ENCODE assay signal across 23 cellular contexts in genomic region chr20:57465486-57465885, GRCh38. TPM values are rescaled to one million over a fixed set of nuclear protein-coding genes. Genes with fewer than 3 reads are reported as not detected.
DNase-seq lines count a peak whose midpoint lies in the region; ATAC-seq and TF ChIP-seq lines count a peak whose summit lies in the region.
"Had no signal": no experiment of that assay in that cellular context is flagged by ENCODE, and none has a peak within 500 bp of the region (broad histone marks: within the 10 kb centered on the region; RNA-seq: fewer than 3 reads in every experiment).

No MANE protein-coding gene starts in this region.

- H3K27ac ChIP-seq in neural progenitor cell: no peak overlapping the region
- H3K27ac ChIP-seq: 22Rv1, KMS-11 had no signal

- peak overlapping the region; percentile 88 for H3K27ac Mint-ChIP-seq in dendritic cell treated with granulocyte-macrophage colony-stimulating factor and Interleukin-4, amounts not matched to agents 40 ng/mL and 50 ng/mL, for 4 days
- peak overlapping the region; percentile 23 for H3K27ac Mint-ChIP-seq in neural progenitor cell
- H3K27ac Mint-ChIP-seq in stimulated activated naive B cell treated with anti-CD40 and anti-IgM and Interleukin-4, amounts not matched to agents 10 μg/mL and 1 μg/mL and 100 μg/mL, for 72 hours: peak overlapping the region; percentile 75
- H3K27ac Mint-ChIP-seq: HFFc6, IgD-negative memory B cell had no signal

- no peaks in the 10 kb centered on the region for H3K79me2 ChIP-seq in neural progenitor cell (ENCODE audit: low read depth)

- DNase-seq in NCI-H82 (lab: John Stamatoyannopoulos, UW) (peak; percentile 41), NCI-H82 treated with DMSO at 0.1 percent for 48 hours (lab: John Stamatoyannopoulos, UW; ENCODE audit: unreplicated experiment) (no peak), neural progenitor cell (ENCODE audit: low spot score) (no peak), MV-4-11 (lab: John Stamatoyannopoulos, UW) (no peak), NCI-H2081 treated with DMSO at 0.1 percent for 48 hours (lab: John Stamatoyannopoulos, UW) (no peak), NCI-H1092 (lab: John Stamatoyannopoulos, UW) (no peak)
- no peak for DNase-seq in stimulated activated naive B cell treated with anti-CD40 and anti-IgM and Interleukin-4, amounts not matched to agents 10 μg/mL and 1 μg/mL and 100 μg/mL, for 72 hours
- DNase-seq: H9; MM.1S; NCI-H1048; NCI-H1417 treated with DMSO at 0.1 percent for 48 hours; NCI-H1694 treated with DMSO at 0.1 percent for 48 hours; NCI-H2081; NCI-H2171; NCI-H510A; NCI-H748 treated with DMSO at 0.1 percent for 48 hours; NK-92 treated with Interleukin-12 subunit alpha and Interleukin-12 subunit beta, amount 100 ng/mL, for 24 hours had no signal

- intact Hi-C loops in dendritic cell treated with granulocyte-macrophage colony-stimulating factor and Interleukin-4, amounts not matched to agents 40 ng/mL and 50 ng/mL, for 4 days (cut with micrococcal nuclease): no loop called here

- no peaks in the 10 kb centered on the region for H3K36me3 ChIP-seq in neural progenitor cell

- no peak overlapping the region for H3K9ac ChIP-seq in neural progenitor cell
- H3K9ac ChIP-seq: KMS-11 had no signal

- H3K9me3 Mint-ChIP-seq in dendritic cell treated with granulocyte-macrophage colony-stimulating factor and Interleukin-4, amounts not matched to agents 40 ng/mL and 50 ng/mL, for 4 days: no peaks in the 10 kb centered on the region
- H3K9me3 Mint-ChIP-seq in neural progenitor cell: no peaks in the 10 kb centered on the region
- no peaks in the 10 kb centered on the region for H3K9me3 Mint-ChIP-seq in stimulated activated naive B cell treated with anti-CD40 and anti-IgM and Interleukin-4, amounts not matched to agents 10 μg/mL and 1 μg/mL and 100 μg/mL, for 72 hours
- H3K9me3 Mint-ChIP-seq: H9, HFFc6, IgD-negative memory B cell had no signal

- no peaks in the 10 kb centered on the region for H3K36me3 Mint-ChIP-seq in dendritic cell treated with granulocyte-macrophage colony-stimulating factor and Interleukin-4, amounts not matched to agents 40 ng/mL and 50 ng/mL, for 4 days (ENCODE audit: low read depth)
- no peaks in the 10 kb centered on the region for H3K36me3 Mint-ChIP-seq in neural progenitor cell
- H3K36me3 Mint-ChIP-seq in stimulated activated naive B cell treated with anti-CD40 and anti-IgM and Interleukin-4, amounts not matched to agents 10 μg/mL and 1 μg/mL and 100 μg/mL, for 72 hours: no peaks in the 10 kb centered on the region
- H3K36me3 Mint-ChIP-seq: IgD-negative memory B cell had no signal

- no peaks in the 10 kb centered on the region for H3K27me3 ChIP-seq in neural progenitor cell

- H3K27me3 Mint-ChIP-seq in dendritic cell treated with granulocyte-macrophage colony-stimulating factor and Interleukin-4, amounts not matched to agents 40 ng/mL and 50 ng/mL, for 4 days: peaks cover 2% of the 10 kb centered on the region
- peaks cover 11% of the 10 kb centered on the region for H3K27me3 Mint-ChIP-seq in neural progenitor cell (ENCODE audit: insufficient read depth, low read depth)
- peaks cover 0 to 7% of the 10 kb centered on the region in 2 donors for H3K27me3 Mint-ChIP-seq in stimulated activated naive B cell treated with anti-CD40 and anti-IgM and Interleukin-4, amounts not matched to agents 10 μg/mL and 1 μg/mL and 100 μg/mL, for 72 hours

- no peak overlapping the region for H3K4me3 Mint-ChIP-seq in dendritic cell treated with granulocyte-macrophage colony-stimulating factor and Interleukin-4, amounts not matched to agents 40 ng/mL and 50 ng/mL, for 4 days
- H3K4me3 Mint-ChIP-seq in neural progenitor cell: no peak overlapping the region
- H3K4me3 Mint-ChIP-seq in stimulated activated naive B cell treated with anti-CD40 and anti-IgM and Interleukin-4, amounts not matched to agents 10 μg/mL and 1 μg/mL and 100 μg/mL, for 72 hours: no peak overlapping the region
- H3K4me3 Mint-ChIP-seq: B cell, H9, HFFc6 had no signal

- H3K9me3 ChIP-seq in neural progenitor cell (ENCODE audit: low read depth): no peaks in the 10 kb centered on the region

- no peak overlapping the region for H2AFZ ChIP-seq in neural progenitor cell (replicated peaks)

- ATAC-seq in stimulated activated naive B cell treated with anti-CD40 and anti-IgM and Interleukin-4, amounts not matched to agents 10 μg/mL and 1 μg/mL and 100 μg/mL, for 72 hours (replicated peaks): no peak

- TF ChIP-seq CTCF in neural progenitor cell (IDR thresholded peaks at IDR 0.05): no peak

- H3K4me2 ChIP-seq in neural progenitor cell: no peak overlapping the region
- H3K4me2 ChIP-seq: KMS-11 had no signal

- no peak overlapping the region for H3K4me3 ChIP-seq in neural progenitor cell

- peaks cover 17% of the 10 kb centered on the region for H3K4me1 ChIP-seq in neural progenitor cell

- peaks cover 47% of the 10 kb centered on the region for H3K4me1 Mint-ChIP-seq in dendritic cell treated with granulocyte-macrophage colony-stimulating factor and Interleukin-4, amounts not matched to agents 40 ng/mL and 50 ng/mL, for 4 days (ENCODE audit: low read depth)
- H3K4me1 Mint-ChIP-seq in neural progenitor cell: peaks cover 44% of the 10 kb centered on the region
- H3K4me1 Mint-ChIP-seq in stimulated activated naive B cell treated with anti-CD40 and anti-IgM and Interleukin-4, amounts not matched to agents 10 μg/mL and 1 μg/mL and 100 μg/mL, for 72 hours: peaks cover 28 to 51% of the 10 kb centered on the region in 2 donors

- H3F3A ChIP-seq in neural progenitor cell (ENCODE audit: low read depth): peaks cover 11% of the 10 kb centered on the region

- no peaks in the 10 kb centered on the region for H4K20me1 ChIP-seq in neural progenitor cell (ENCODE audit: low read depth)

RNA-seq across cellular contexts. Expression of gene CTCFL, which starts 59.5 kb away (rescaled TPM):
- total RNA-seq in neural progenitor cell (ENCODE audit: low replicate concordance): 0.34 TPM in 1 of 2 replicates, not detected in the other
- total RNA-seq: B cell, HFFc6 had no signal

Comparison
In these comparisons a context has a peak if more than half of its experiments do, and no peak if none do; other contexts are left out.
1. H3K27ac Mint-ChIP-seq: peak in every context shown above with its lines; median percentile 88 in dendritic cell treated with granulocyte-macrophage colony-stimulating factor and Interleukin-4, amounts not matched to agents 40 ng/mL and 50 ng/mL, for 4 days; 75 in stimulated activated naive B cell treated with anti-CD40 and anti-IgM and Interleukin-4, amounts not matched to agents 10 μg/mL and 1 μg/mL and 100 μg/mL, for 72 hours; 23 in neural progenitor cell.